Comparison of ENCODE assay signal across 1 cellular context in genomic region chr2:240021488-240022104, GRCh38.
TF ChIP-seq lines count a peak whose summit lies in the region.

No MANE protein-coding gene starts in this region.

TF ChIP-seq in HCT116, 20 proteins besides CTCF, POLR2A, EP300 and RAD21 (continued from another document):
- TF ChIP-seq ZBTB33 (IDR thresholded peaks at IDR 0.05; ENCODE audit: extremely low read depth, insufficient replicate concordance, low read length) = no peak
- no peak for TF ChIP-seq FOSL1 (IDR thresholded peaks at IDR 0.05; ENCODE audit: low read depth)
- TF ChIP-seq CEBPB (IDR thresholded peaks at IDR 0.05; ENCODE audit: low read depth) = no peak
- TF ChIP-seq CBX3 (IDR thresholded peaks at IDR 0.05; ENCODE audit: low read depth) = no peak
- no peak for TF ChIP-seq YY1 (IDR thresholded peaks at IDR 0.05; ENCODE audit: extremely low read depth, insufficient replicate concordance, low read depth, low read length)
- TF ChIP-seq, protein P1, sequence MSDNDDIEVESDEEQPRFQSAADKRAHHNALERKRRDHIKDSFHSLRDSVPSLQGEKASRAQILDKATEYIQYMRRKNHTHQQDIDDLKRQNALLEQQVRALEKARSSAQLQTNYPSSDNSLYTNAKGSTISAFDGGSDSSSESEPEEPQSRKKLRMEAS (IDR thresholded peaks at IDR 0.05) = no peak
